Comparison of ENCODE assay signal across 17 cellular contexts in genomic region chr17:692116-692515, GRCh38. TPM values are rescaled to one million over a fixed set of nuclear protein-coding genes. Genes with fewer than 3 reads are reported as not detected.
DNase-seq lines count a peak whose midpoint lies in the region; ATAC-seq and TF ChIP-seq lines count a peak whose summit lies in the region.
"Had no signal": no experiment of that assay in that cellular context is flagged by ENCODE, and none has a peak within 500 bp of the region (broad histone marks: within the 10 kb centered on the region; RNA-seq: fewer than 3 reads in every experiment).

No MANE protein-coding gene starts in this region.

- peaks cover 15% of the 10 kb centered on the region for H3K36me3 Mint-ChIP-seq in activated naive CD8-positive, alpha-beta T cell treated with anti-CD3 and anti-CD28 coated beads for 36 hours

- no peaks in the 10 kb centered on the region for H3K9me3 ChIP-seq in SJSA1 (replicated peaks)
- no peaks in the 10 kb centered on the region for H3K9me3 ChIP-seq in fibroblast of lung (ENCODE audit: control insufficient read depth, insufficient read depth, low read depth, low read length)
- H3K9me3 ChIP-seq: sigmoid colon had no signal

- H3K4me1 Mint-ChIP-seq in activated naive CD8-positive, alpha-beta T cell treated with anti-CD3 and anti-CD28 coated beads for 36 hours: no peaks in the 10 kb centered on the region

- ATAC-seq in HG02610 (IDR thresholded peaks at IDR 0.05; ENCODE audit: unreplicated experiment): no peak
- no peak for ATAC-seq in GM19324 (IDR thresholded peaks at IDR 0.05; ENCODE audit: low FRiP score, unreplicated experiment)
- ATAC-seq: left lobe of liver; natural killer cell treated with Interleukin-12 subunit alpha and Interleukin-12 subunit beta and Interleukin-15 and Interleukin-18, amount 100 ng/mL, for 72 hours; stimulated activated naive CD8-positive, alpha-beta T cell treated with anti-CD3 and anti-CD28 coated beads, Interleukin-15, Interleukin-2, amounts not matched to agents 100 U/mL and 50 U/mL, for 24 hours had no signal

- no peaks in the 10 kb centered on the region for H3K79me2 ChIP-seq in fibroblast of lung (ENCODE audit: control insufficient read depth, insufficient read depth, low read length)

- H3K4me1 ChIP-seq in SJSA1 (replicated peaks) (peaks cover 56% of the 10 kb centered on the region), fibroblast of lung (ENCODE audit: control insufficient read depth, extremely low read depth, insufficient read depth, low read length) (peaks cover 33% of the 10 kb centered on the region)

- no peak overlapping the region for H2AFZ ChIP-seq in fibroblast of lung (ENCODE audit: low read length)

- no peaks in the 10 kb centered on the region for H3K27me3 ChIP-seq in SJSA1 (replicated peaks)
- H3K27me3 ChIP-seq in fibroblast of lung (ENCODE audit: control insufficient read depth, insufficient read depth, low read length): no peaks in the 10 kb centered on the region
- H3K27me3 ChIP-seq: sigmoid colon had no signal

- H3K27ac Mint-ChIP-seq in activated naive CD8-positive, alpha-beta T cell treated with anti-CD3 and anti-CD28 coated beads for 36 hours: no peak overlapping the region
- H3K27ac Mint-ChIP-seq: natural killer cell treated with Interleukin-12 subunit alpha and Interleukin-12 subunit beta and Interleukin-15 and Interleukin-18, amount 100 ng/mL, for 72 hours had no signal

- no peaks in the 10 kb centered on the region for H4K20me1 ChIP-seq in fibroblast of lung (ENCODE audit: control insufficient read depth, extremely low read depth, insufficient read depth, low read length)

- no peak overlapping the region for H3K4me3 Mint-ChIP-seq in activated naive CD8-positive, alpha-beta T cell treated with anti-CD3 and anti-CD28 coated beads for 36 hours
- H3K4me3 Mint-ChIP-seq: H9; natural killer cell treated with Interleukin-12 subunit alpha and Interleukin-12 subunit beta and Interleukin-15 and Interleukin-18, amount 100 ng/mL, for 72 hours had no signal

- H3K9ac ChIP-seq in fibroblast of lung (ENCODE audit: insufficient read depth, low read length): no peak overlapping the region

- H3K36me3 ChIP-seq in SJSA1: peaks cover 51% of the 10 kb centered on the region
- peaks cover 9% of the 10 kb centered on the region for H3K36me3 ChIP-seq in fibroblast of lung (ENCODE audit: control insufficient read depth, insufficient read depth, low read length)

- TF ChIP-seq CTCF in fibroblast of lung (conservative IDR thresholded peaks at IDR 0.05 in 1 of 2, IDR thresholded peaks at IDR 0.05 in 1 of 2; ENCODE audit: low read depth in 1 of 2, low read length in 2 of 2): no peak

- H3K4me3 ChIP-seq in SJSA1 (no peak overlapping the region), fibroblast of lung (replicated peaks in 1 of 4; ENCODE audit: control extremely low read depth in 1 of 4, insufficient read depth in 1 of 4, low read depth in 3 of 4, low read length in 4 of 4) (no peak overlapping the region), skeletal muscle cell (ENCODE audit: low read depth, low read length) (no peak overlapping the region)
- H3K4me3 ChIP-seq: sigmoid colon had no signal

- H3K4me2 ChIP-seq in fibroblast of lung (ENCODE audit: extremely low read depth, insufficient read depth, low read length): peak overlapping the region; percentile 1

- H3K27ac ChIP-seq in SJSA1: peak overlapping the region; percentile 99
- H3K27ac ChIP-seq in fibroblast of lung (ENCODE audit: insufficient read depth, low read length): peak overlapping the region; percentile 89
- H3K27ac ChIP-seq: sigmoid colon had no signal

- DNase-seq in GM04504 (ENCODE audit: low read depth): peak; percentile 71
- DNase-seq in SJSA1 (ENCODE audit: low read depth in 1 of 2, low spot score in 2 of 2): peak in 1 of 2 experiments; percentile 86
- peak in 1 of 2 donors; percentile 96 for DNase-seq in fibroblast of lung (ENCODE audit: low read depth in 2 of 2)
- DNase-seq in skeletal muscle cell (ENCODE audit: low read depth): peak; percentile 22
- DNase-seq in retina: no peak
- DNase-seq in activated naive CD8-positive, alpha-beta T cell treated with anti-CD3 and anti-CD28 coated beads for 36 hours: no peak
- DNase-seq: activated gamma-delta T cell treated with Interleukin-2 at 50 U/mL for 16 hours; central memory CD4-positive, alpha-beta T cell; H9; NCI-H1930; SIG-M5; sigmoid colon; stimulated activated naive CD8-positive, alpha-beta T cell treated with anti-CD3 and anti-CD28 coated beads, Interleukin-15, Interleukin-2, amounts not matched to agents 100 U/mL and 50 U/mL, for 24 hours had no signal

- no peaks in the 10 kb centered on the region for H3K27me3 Mint-ChIP-seq in activated naive CD8-positive, alpha-beta T cell treated with anti-CD3 and anti-CD28 coated beads for 36 hours
- H3K27me3 Mint-ChIP-seq: natural killer cell treated with Interleukin-12 subunit alpha and Interleukin-12 subunit beta and Interleukin-15 and Interleukin-18, amount 100 ng/mL, for 72 hours had no signal

- H3K9me3 Mint-ChIP-seq in activated naive CD8-positive, alpha-beta T cell treated with anti-CD3 and anti-CD28 coated beads for 36 hours: no peaks in the 10 kb centered on the region
- H3K9me3 Mint-ChIP-seq: H9; natural killer cell treated with Interleukin-12 subunit alpha and Interleukin-12 subunit beta and Interleukin-15 and Interleukin-18, amount 100 ng/mL, for 72 hours had no signal

RNA-seq across cellular contexts. Expression of gene VPS53, which starts 22.5 kb away (rescaled TPM):
- total RNA-seq in SJSA1 (2014; rRNA removed; shearing (Covaris generic)): 7.0 and 12.9 TPM in 2 replicates
- total RNA-seq in fibroblast of lung: 10.8 and 14.7 TPM in 2 replicates
- 32.8 and 41.3 TPM in 2 replicates for polyA plus RNA-seq in fibroblast of lung
- polyA plus RNA-seq in fibroblast of lung (2012): 34.7 and 42.9 TPM in 2 replicates
- polyA minus RNA-seq in fibroblast of lung (ENCODE audit: low replicate concordance): 250 and 414 TPM in 2 replicates
- total RNA-seq in activated naive CD8-positive, alpha-beta T cell treated with anti-CD3 and anti-CD28 coated beads for 36 hours: 10 to 100 TPM; 51.0 to 57.7 TPM

RNA-seq across cellular contexts. Expression of gene TLCD3A, which starts 40.3 kb away (rescaled TPM):
- total RNA-seq in SJSA1 (2014; rRNA removed; shearing (Covaris generic)): 10.9 and 11.8 TPM in 2 replicates
- total RNA-seq in fibroblast of lung: 7.6 and 16.4 TPM in 2 replicates
- polyA plus RNA-seq in fibroblast of lung: 38.2 and 54.7 TPM in 2 replicates
- polyA plus RNA-seq in fibroblast of lung (2012): 25.1 and 37.4 TPM in 2 replicates
- 51.5 and 73.5 TPM in 2 replicates for polyA minus RNA-seq in fibroblast of lung (ENCODE audit: low replicate concordance)
- total RNA-seq in activated naive CD8-positive, alpha-beta T cell treated with anti-CD3 and anti-CD28 coated beads for 36 hours: 10 to 100 TPM; 22.6 to 26.7 TPM

RNA-seq across cellular contexts. Expression of gene GEMIN4, which starts 59.9 kb away (rescaled TPM):
- 2.4 and 8.8 TPM in 2 replicates for total RNA-seq in SJSA1 (2014; rRNA removed; shearing (Covaris generic))
- total RNA-seq in fibroblast of lung: 7.4 and 10.0 TPM in 2 replicates
- 9.3 and 14.2 TPM in 2 replicates for polyA plus RNA-seq in fibroblast of lung
- 9.3 and 16.2 TPM in 2 replicates for polyA plus RNA-seq in fibroblast of lung (2012)
- polyA minus RNA-seq in fibroblast of lung (ENCODE audit: low replicate concordance): 43.1 and 75.2 TPM in 2 replicates
- 10 to 100 TPM; 68.7 to 69.3 TPM for total RNA-seq in activated naive CD8-positive, alpha-beta T cell treated with anti-CD3 and anti-CD28 coated beads for 36 hours

Comparison
In these comparisons a context has a peak if more than half of its experiments do, and no peak if none do; other contexts are left out.
1. DNase-seq: peak in GM04504 (single experiment) and skeletal muscle cell (single experiment); none in retina (single experiment) and activated naive CD8-positive, alpha-beta T cell treated with anti-CD3 and anti-CD28 coated beads for 36 hours (single experiment).